In genomic region chr10:21314234-21314633, GRCh38 we compare ENCODE assay signal across 18 cellular contexts.
A peak's percentile ranks its signal among the peaks of the same experiment; 100 is the strongest.
DNase-seq lines count a peak whose midpoint lies in the region; ATAC-seq, FAIRE-seq and TF ChIP-seq lines count a peak whose summit lies in the region.
"Had no signal": no experiment of that assay in that cellular context is flagged by ENCODE, and none has a peak within 500 bp of the region (broad histone marks: within the 10 kb centered on the region; RNA-seq: fewer than 3 reads in every experiment).

No MANE protein-coding gene starts in this region.

- no peaks in the 10 kb centered on the region for H3K79me2 ChIP-seq in endothelial cell of umbilical vein (ENCODE audit: control insufficient read depth, insufficient read depth, low read length)

- H3K4me1 ChIP-seq in endothelial cell of umbilical vein (ENCODE audit: control insufficient read depth, extremely low read depth, insufficient read depth, low read length) (peaks cover 21% of the 10 kb centered on the region), neuron (ENCODE audit: insufficient read depth, low read length) (peaks cover 28% of the 10 kb centered on the region)

- DNase-seq in ELF-1 (ENCODE audit: low read depth, low spot score) = peak; percentile 45
- DNase-seq in NCI-H82 treated with DMSO at 0.1 percent for 48 hours (lab: John Stamatoyannopoulos, UW; ENCODE audit: unreplicated experiment) = peak; percentile 31
- DNase-seq in endothelial cell of umbilical vein (ENCODE audit: low read depth, low spot score) = no peak
- no peak for DNase-seq in OCI-M2 (lab: John Stamatoyannopoulos, UW; ENCODE audit: unreplicated experiment)
- DNase-seq in NCI-H2029 (lab: John Stamatoyannopoulos, UW) = no peak
- DNase-seq: activated CD4-positive, CD25-positive, alpha-beta regulatory T cell; activated naive CD8-positive, alpha-beta T cell treated with anti-CD3 and anti-CD28 coated beads, Interleukin-2, amount 50 U/mL, for 24 hours; C1 segment of cervical spinal cord; effector CD4-positive, alpha-beta T cell; KBM-7; NCI-H1694; NCI-H748 treated with DMSO at 0.1 percent for 48 hours; psoas muscle; stimulated activated CD4-positive, alpha-beta T cell treated with anti-CD3 and anti-CD28 coated beads, Interleukin-4, amount 100 ng/mL, for 24 hours; stimulated activated naive CD8-positive, alpha-beta T cell treated with anti-CD3 and anti-CD28 coated beads, Interleukin-15, Interleukin-2, amounts not matched to agents 100 U/mL and 50 U/mL, for 24 hours had no signal

- intact Hi-C loops in endothelial cell of umbilical vein (cut with micrococcal nuclease) = loop anchor here (1.0 to 2.0 kb wide), 2 partner anchors 21 to 51 kb away; no protein-coding TSS in a partner anchor

- H3K4me3 ChIP-seq in endothelial cell of umbilical vein (replicated peaks in 1 of 3; ENCODE audit: insufficient read depth in 1 of 3, low read depth in 1 of 3, low read length in 3 of 3) (no peak overlapping the region), neuron (ENCODE audit: low read length) (peak overlapping the region; percentile 41)
- H3K4me3 ChIP-seq: psoas muscle had no signal

- H3K27me3 ChIP-seq in endothelial cell of umbilical vein (ENCODE audit: control insufficient read depth in 2 of 2, insufficient read depth in 2 of 2, low read length in 2 of 2) (no peaks in the 10 kb centered on the region), neuron (ENCODE audit: insufficient read depth, low read length) (no peaks in the 10 kb centered on the region)

- TSS peak; percentile 31 for BruUV-seq in endothelial cell of umbilical vein (replicated peaks; lab: Mats Ljungman, UMichigan)

- H3K9ac ChIP-seq in endothelial cell of umbilical vein (replicated peaks; ENCODE audit: extremely low read depth, insufficient read depth, low read length) = no peak overlapping the region

- H3K36me3 ChIP-seq in endothelial cell of umbilical vein (ENCODE audit: control insufficient read depth in 2 of 2, extremely low read depth in 1 of 2, insufficient read depth in 2 of 2, low read length in 2 of 2) (no peaks in the 10 kb centered on the region), neuron (ENCODE audit: insufficient read depth, low read length) (no peaks in the 10 kb centered on the region)

- H3K27ac ChIP-seq in endothelial cell of umbilical vein (ENCODE audit: insufficient read depth, low read depth, low read length) = peak overlapping the region; percentile 50
- H3K27ac ChIP-seq: psoas muscle had no signal

- H2AFZ ChIP-seq in endothelial cell of umbilical vein (ENCODE audit: low read depth, low read length) = peak overlapping the region; percentile 75
- peak overlapping the region; percentile 87 for H2AFZ ChIP-seq in neuron (ENCODE audit: low read depth, low read length)

- TF ChIP-seq POLR2A in endothelial cell of umbilical vein (IDR thresholded peaks at IDR 0.05; ENCODE audit: low read depth, low read length) = no peak

- CTCF ChIA-PET in endothelial cell of umbilical vein (lab: Charles Lee) = interaction anchor here (1.0 to 1.1 kb wide), 2 partner anchors 10 to 21 kb away, joined by 3 to 5 read pairs; no protein-coding TSS in a partner anchor

- ATAC-seq in GM19463 (IDR thresholded peaks at IDR 0.05; ENCODE audit: unreplicated experiment) (no peak), GM21423 (IDR thresholded peaks at IDR 0.05; ENCODE audit: unreplicated experiment) (no peak)
- ATAC-seq: activated naive CD8-positive, alpha-beta T cell treated with anti-CD3 and anti-CD28 coated beads, Interleukin-2, amount 50 U/mL, for 24 hours; psoas muscle; stimulated activated naive CD8-positive, alpha-beta T cell treated with anti-CD3 and anti-CD28 coated beads, Interleukin-15, Interleukin-2, amounts not matched to agents 100 U/mL and 50 U/mL, for 24 hours had no signal

- dilution Hi-C loops in endothelial cell of umbilical vein (cut with MboI; ENCODE audit: extremely low pct_ligation_motif_present, low sequenced_read_pairs) = no loop called here

- H3K9me3 ChIP-seq in endothelial cell of umbilical vein (replicated peaks; ENCODE audit: control insufficient read depth, insufficient read depth, low read length) (no peaks in the 10 kb centered on the region), neuron (ENCODE audit: low read length) (no peaks in the 10 kb centered on the region)
- H3K9me3 ChIP-seq: psoas muscle had no signal

- no peaks in the 10 kb centered on the region for H3K9me1 ChIP-seq in endothelial cell of umbilical vein (replicated peaks; ENCODE audit: control insufficient read depth, extremely low read depth, insufficient read depth, low read length)

- no peak for FAIRE-seq in endothelial cell of umbilical vein (lab: Jason Lieb, UNC)

- POLR2A ChIA-PET in endothelial cell of umbilical vein (lab: Charles Lee) = interaction anchor here (0.5 to 0.7 kb wide), 2 partner anchors 60 to 238 kb away, joined by 3 read pairs; no protein-coding TSS in a partner anchor

- peak overlapping the region; percentile 17 for H3K4me2 ChIP-seq in endothelial cell of umbilical vein (ENCODE audit: insufficient read depth, low read length)

- no peak for TF ChIP-seq CTCF in endothelial cell of umbilical vein (IDR thresholded peaks at IDR 0.05; ENCODE audit: extremely low read depth in 1 of 2, insufficient read depth in 1 of 2, low read depth in 1 of 2, low read length in 2 of 2)

- H4K20me1 ChIP-seq in endothelial cell of umbilical vein (replicated peaks; ENCODE audit: control insufficient read depth, extremely low read depth, insufficient read depth, low read length) = no peaks in the 10 kb centered on the region

TF ChIP-seq in endothelial cell of umbilical vein, 7 proteins besides CTCF, POLR2A, EP300 and RAD21:
- no peak for TF ChIP-seq EZH2 (IDR thresholded peaks at IDR 0.05; ENCODE audit: borderline replicate concordance, low read depth, low read length, severe bottlenecking)
TF ChIP-seq in endothelial cell of umbilical vein: peak in this region for 0.

Comparison
In these comparisons a context has a peak if more than half of its experiments do, and no peak if none do; other contexts are left out.
1. DNase-seq: peak in ELF-1 (single experiment) and NCI-H82 treated with DMSO at 0.1 percent for 48 hours (single experiment); none in endothelial cell of umbilical vein (single experiment), OCI-M2 (single experiment) and NCI-H2029 (single experiment).